Comparison of ENCODE assay signal across 8 cellular contexts in the genomic region with DNA sequence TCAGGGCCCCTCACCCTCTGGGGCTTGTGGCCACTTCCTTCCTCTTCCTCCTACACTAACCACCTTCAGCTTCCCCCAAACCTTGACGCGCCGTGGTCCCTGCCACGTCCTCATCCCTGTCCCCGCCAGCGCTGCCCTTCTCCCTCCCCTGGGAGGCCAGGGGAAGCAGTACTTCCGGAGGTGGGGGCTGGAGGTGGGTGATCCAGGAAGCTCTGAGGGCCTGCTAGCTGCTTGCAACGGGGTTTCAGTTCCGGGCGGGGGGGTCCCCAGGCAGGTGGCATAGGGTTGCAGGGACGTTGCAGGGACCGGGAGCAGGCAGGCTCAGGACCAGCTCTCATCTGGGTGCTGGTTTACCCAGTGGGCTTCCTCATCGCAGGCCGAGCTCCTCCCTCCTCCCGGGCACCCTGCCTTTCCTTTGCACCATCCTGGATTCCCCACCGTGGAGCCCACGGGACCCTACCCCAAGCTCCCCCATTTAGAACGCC.
DNase-seq lines count a peak whose midpoint lies in the region; ATAC-seq, FAIRE-seq and TF ChIP-seq lines count a peak whose summit lies in the region.

No MANE protein-coding gene starts in this region.

- intact Hi-C loops in mucosa of descending colon (cut with DNase I, micrococcal nuclease), result no loop called here

- no peak for FAIRE-seq in D721Med (lab: Jason Lieb, UNC)

- peak overlapping the region; percentile 75 to 92 (median 84) for H3K4me3 Mint-ChIP-seq in CD8-positive, alpha-beta memory T cell

- TF ChIP-seq CTCF in mucosa of descending colon (IDR thresholded peaks at IDR 0.05), result no peak
- no peak for TF ChIP-seq CTCF in D721Med (IDR thresholded peaks at IDR 0.05; ENCODE audit: insufficient read depth, missing control alignments)
- no peak for TF ChIP-seq CTCF in WERI-Rb-1 (IDR thresholded peaks at IDR 0.05; ENCODE audit: low read depth, low read length)

- H3K9me3 ChIP-seq in CD8-positive, alpha-beta memory T cell (ENCODE audit: low read length), result no peaks in the 10 kb centered on the region
- peaks cover 5% of the 10 kb centered on the region for H3K9me3 ChIP-seq in mucosa of descending colon
- H3K9me3 ChIP-seq in WERI-Rb-1 (ENCODE audit: severe bottlenecking), result peaks cover 7% of the 10 kb centered on the region

- DNase-seq in CD8-positive, alpha-beta memory T cell, result peak; percentile 42 to 75 (median 56)
- DNase-seq in activated CD8-positive, alpha-beta memory T cell treated with anti-CD3 and anti-CD28 coated beads, Interleukin-2, amount 50 U/mL, for 24 hours (ENCODE audit: extremely low read depth), result peak; percentile 19
- peak in 1 of 3 donors; percentile 83 for DNase-seq in mucosa of descending colon
- DNase-seq in COLO829 (ENCODE audit: low spot score), result no peak
- no peak for DNase-seq in islet precursor cell
- DNase-seq in D721Med (ENCODE audit: insufficient read length, low spot score), result no peak
- no peak for DNase-seq in WERI-Rb-1

- H3K27ac ChIP-seq in CD8-positive, alpha-beta memory T cell (ENCODE audit: low read depth, low read length), result peak overlapping the region; percentile 66
- no peak overlapping the region for H3K27ac ChIP-seq in WERI-Rb-1

- no peaks in the 10 kb centered on the region for H3K36me3 ChIP-seq in CD8-positive, alpha-beta memory T cell (ENCODE audit: insufficient read depth, low read length)
- H3K36me3 ChIP-seq in mucosa of descending colon (ENCODE audit: low read depth) (no peaks in the 10 kb centered on the region), WERI-Rb-1 (no peaks in the 10 kb centered on the region)

- H3K27ac Mint-ChIP-seq in CD8-positive, alpha-beta memory T cell, result peak overlapping the region; percentile 85 to 99 (median 95)

- H3K27me3 Mint-ChIP-seq in CD8-positive, alpha-beta memory T cell, result no peaks in the 10 kb centered on the region

- H3K4me1 Mint-ChIP-seq in CD8-positive, alpha-beta memory T cell, result peaks cover 54 to 68% (median 55%) of the 10 kb centered on the region in 3 donors

- peak overlapping the region; percentile 62 for H3K4me3 ChIP-seq in CD8-positive, alpha-beta memory T cell (ENCODE audit: low read length)
- H3K4me3 ChIP-seq in mucosa of descending colon, result no peak overlapping the region
- H3K4me3 ChIP-seq in WERI-Rb-1 (ENCODE audit: low read depth, low read length), result no peak overlapping the region

- H3K27me3 ChIP-seq in CD8-positive, alpha-beta memory T cell (ENCODE audit: insufficient read depth, low read length, poor library complexity, severe bottlenecking), result no peaks in the 10 kb centered on the region
- H3K27me3 ChIP-seq in WERI-Rb-1 (ENCODE audit: insufficient read depth, low read depth, severe bottlenecking), result no peaks in the 10 kb centered on the region

- H3K9me3 Mint-ChIP-seq in CD8-positive, alpha-beta memory T cell, result peaks cover 0 to 3% (median 0%) of the 10 kb centered on the region in 5 donors

- peaks cover 60% of the 10 kb centered on the region for H3K4me1 ChIP-seq in CD8-positive, alpha-beta memory T cell (ENCODE audit: insufficient read depth, low read length)
- peaks cover 7% of the 10 kb centered on the region for H3K4me1 ChIP-seq in mucosa of descending colon (ENCODE audit: low read depth)

- CTCF ChIA-PET in CD8-positive, alpha-beta memory T cell (lab: Charles Lee), result interaction anchor here (0.9 to 3.3 kb wide), 3 partner anchors 11 to 47 kb away, joined by 3 to 11 read pairs (median 4); no protein-coding TSS in a partner anchor

- POLR2A ChIA-PET in CD8-positive, alpha-beta memory T cell (lab: Charles Lee), result interaction anchor here (0.9 kb wide), 1 partner anchor 231 kb away, joined by 4 read pairs; a partner anchor contains a TSS

- peak; percentile 35 for ATAC-seq in HG03354 (IDR thresholded peaks at IDR 0.05; ENCODE audit: poor library complexity, severe bottlenecking, unreplicated experiment)
- ATAC-seq in mucosa of descending colon, result peak; percentile 39

- no peaks in the 10 kb centered on the region for H3K36me3 Mint-ChIP-seq in CD8-positive, alpha-beta memory T cell

Comparison
In these comparisons a context has a peak if more than half of its experiments do, and no peak if none do; other contexts are left out.
1. DNase-seq: peak in CD8-positive, alpha-beta memory T cell (5 of 5) and activated CD8-positive, alpha-beta memory T cell treated with anti-CD3 and anti-CD28 coated beads, Interleukin-2, amount 50 U/mL, for 24 hours (single experiment); none in COLO829 (single experiment), islet precursor cell (single experiment), D721Med (single experiment) and WERI-Rb-1 (single experiment).